Comparison of ENCODE assay signal across 15 cellular contexts in the genomic region with DNA sequence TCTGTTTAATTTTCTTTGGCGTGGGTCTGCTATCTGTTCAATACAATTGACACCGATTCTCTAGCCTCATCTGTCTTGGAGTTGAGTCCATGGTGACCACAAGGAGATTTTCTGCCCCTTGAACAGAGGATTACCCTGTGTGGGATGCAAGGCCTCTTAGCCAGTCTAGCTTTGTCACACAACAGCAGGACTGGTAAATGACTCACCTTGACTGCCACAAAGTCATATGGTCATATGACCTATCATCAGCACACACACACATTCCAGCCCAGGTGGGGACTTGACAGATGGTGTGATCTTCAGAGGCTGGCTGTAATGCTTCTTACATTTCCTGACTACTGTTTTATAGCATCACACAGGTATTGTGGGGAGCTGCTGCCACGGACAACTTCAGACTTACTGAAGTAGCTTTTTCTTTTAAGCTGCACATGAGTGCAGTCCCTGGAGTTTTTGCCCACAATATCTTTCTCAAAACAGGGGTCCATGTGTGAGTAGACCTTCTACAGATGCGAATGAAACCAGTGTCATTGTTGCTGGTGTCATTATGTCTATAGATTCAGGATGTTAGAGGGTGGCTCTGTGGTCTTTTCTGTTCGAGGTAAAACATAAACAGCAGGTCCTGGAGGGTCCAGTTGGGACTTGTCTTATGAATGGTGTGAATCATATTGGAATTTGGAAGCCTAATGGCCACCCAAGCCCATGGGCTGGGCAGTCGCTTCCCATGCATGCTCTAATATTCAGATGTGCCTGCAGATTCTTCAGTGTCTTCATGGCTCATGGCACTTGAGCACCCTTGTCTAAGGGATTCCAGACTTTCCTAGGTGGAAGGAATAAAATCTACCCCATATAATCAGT. TPM values are rescaled to one million over a fixed set of nuclear protein-coding genes. Genes with fewer than 3 reads are reported as not detected.
DNase-seq lines count a peak whose midpoint lies in the region; ATAC-seq lines count a peak whose summit lies in the region.
"Had no signal": no experiment of that assay in that cellular context is flagged by ENCODE, and none has a peak within 500 bp of the region (broad histone marks: within the 10 kb centered on the region; RNA-seq: fewer than 3 reads in every experiment).

No MANE protein-coding gene starts in this region.

- CTCF ChIA-PET in activated CD8-positive, alpha-beta memory T cell treated with anti-CD3 and anti-CD28 coated beads, Interleukin-2, amount 10 ng/mL, durations not matched to agents 7 days and 5 days (lab: Charles Lee), result no interaction called here

- H3K36me3 Mint-ChIP-seq in activated CD8-positive, alpha-beta memory T cell treated with anti-CD3 and anti-CD28 coated beads, Interleukin-2, amount 10 ng/mL, durations not matched to agents 7 days and 5 days, result no peaks in the 10 kb centered on the region
- H3K36me3 Mint-ChIP-seq in stimulated activated effector memory CD8-positive, alpha-beta T cell treated with anti-CD3 and anti-CD28 coated beads, Interleukin-12 subunit alpha, Interleukin-12 subunit beta, amount 100 ng/mL, for 72 hours, result no peaks in the 10 kb centered on the region

- H3K4me3 ChIP-seq in endocrine pancreas (ENCODE audit: control insufficient read depth, insufficient read depth, low read length), result peak overlapping the region; percentile 10

- no peaks in the 10 kb centered on the region for H3K27me3 ChIP-seq in endocrine pancreas (ENCODE audit: control insufficient read depth, insufficient read depth, low read length)

- no peak for DNase-seq in activated CD8-positive, alpha-beta memory T cell treated with anti-CD3 and anti-CD28 coated beads, Interleukin-2, amount 10 ng/mL, durations not matched to agents 7 days and 5 days
- no peak for DNase-seq in activated CD8-positive, alpha-beta memory T cell treated with anti-CD3 and anti-CD28 coated beads for 24 hours
- DNase-seq in LoVo (ENCODE audit: low spot score), result peak; percentile 57
- DNase-seq in stimulated activated effector memory CD8-positive, alpha-beta T cell treated with anti-CD3 and anti-CD28 coated beads, Interleukin-12 subunit alpha, Interleukin-12 subunit beta, amount 100 ng/mL, for 72 hours (ENCODE audit: low spot score in 2 of 2), result peak in 1 of 2 donors; percentile 38
- no peak for DNase-seq in T-helper 1 cell
- DNase-seq: DMS153; NCI-H1092 treated with DMSO at 0.1 percent for 48 hours; NCI-H226; stimulated activated CD4-positive, alpha-beta T cell treated with anti-CD3 and anti-CD28 coated beads, Interleukin-2, amount 100 ng/mL, for 48 hours; stimulated activated naive CD4-positive, alpha-beta T cell treated with Interleukin-2 at 50 U/mL for 16 hours; T-helper 9 cell had no signal

- no peak overlapping the region for H3K27ac Mint-ChIP-seq in activated CD8-positive, alpha-beta memory T cell treated with anti-CD3 and anti-CD28 coated beads, Interleukin-2, amount 10 ng/mL, durations not matched to agents 7 days and 5 days
- H3K27ac Mint-ChIP-seq in stimulated activated effector memory CD8-positive, alpha-beta T cell treated with anti-CD3 and anti-CD28 coated beads, Interleukin-12 subunit alpha, Interleukin-12 subunit beta, amount 100 ng/mL, for 72 hours, result no peak overlapping the region

- no peaks in the 10 kb centered on the region for H3K9me3 ChIP-seq in endocrine pancreas (ENCODE audit: control insufficient read depth, low read length)

- no peak overlapping the region for H3K4me3 Mint-ChIP-seq in activated CD8-positive, alpha-beta memory T cell treated with anti-CD3 and anti-CD28 coated beads, Interleukin-2, amount 10 ng/mL, durations not matched to agents 7 days and 5 days
- H3K4me3 Mint-ChIP-seq in stimulated activated effector memory CD8-positive, alpha-beta T cell treated with anti-CD3 and anti-CD28 coated beads, Interleukin-12 subunit alpha, Interleukin-12 subunit beta, amount 100 ng/mL, for 72 hours, result no peak overlapping the region

- H3K9ac ChIP-seq in endocrine pancreas (ENCODE audit: control insufficient read depth, insufficient read depth, low read length), result no peak overlapping the region

- H3K9me3 Mint-ChIP-seq in activated CD8-positive, alpha-beta memory T cell treated with anti-CD3 and anti-CD28 coated beads, Interleukin-2, amount 10 ng/mL, durations not matched to agents 7 days and 5 days (ENCODE audit: low read depth), result no peaks in the 10 kb centered on the region
- no peaks in the 10 kb centered on the region for H3K9me3 Mint-ChIP-seq in stimulated activated effector memory CD8-positive, alpha-beta T cell treated with anti-CD3 and anti-CD28 coated beads, Interleukin-12 subunit alpha, Interleukin-12 subunit beta, amount 100 ng/mL, for 72 hours

- H3K36me3 ChIP-seq in endocrine pancreas (ENCODE audit: control insufficient read depth, insufficient read depth, low read length), result no peaks in the 10 kb centered on the region

- H3K4me1 ChIP-seq in endocrine pancreas (ENCODE audit: control insufficient read depth, insufficient read depth, low read length), result no peaks in the 10 kb centered on the region

- H3K27me3 Mint-ChIP-seq in activated CD8-positive, alpha-beta memory T cell treated with anti-CD3 and anti-CD28 coated beads, Interleukin-2, amount 10 ng/mL, durations not matched to agents 7 days and 5 days, result peaks cover 70% of the 10 kb centered on the region

- peaks cover 3% of the 10 kb centered on the region for H3K4me1 Mint-ChIP-seq in activated CD8-positive, alpha-beta memory T cell treated with anti-CD3 and anti-CD28 coated beads, Interleukin-2, amount 10 ng/mL, durations not matched to agents 7 days and 5 days
- no peaks in the 10 kb centered on the region for H3K4me1 Mint-ChIP-seq in stimulated activated effector memory CD8-positive, alpha-beta T cell treated with anti-CD3 and anti-CD28 coated beads, Interleukin-12 subunit alpha, Interleukin-12 subunit beta, amount 100 ng/mL, for 72 hours

- ATAC-seq in activated CD8-positive, alpha-beta memory T cell treated with anti-CD3 and anti-CD28 coated beads, Interleukin-2, amount 10 ng/mL, durations not matched to agents 7 days and 5 days, result peak; percentile 23
- peak; percentile 98 for ATAC-seq in stimulated activated effector memory CD8-positive, alpha-beta T cell treated with anti-CD3 and anti-CD28 coated beads, Interleukin-12 subunit alpha, Interleukin-12 subunit beta, amount 100 ng/mL, for 72 hours
- ATAC-seq in HG02840 (IDR thresholded peaks at IDR 0.05; ENCODE audit: low FRiP score, unreplicated experiment), result no peak
- ATAC-seq in GM19395 (IDR thresholded peaks at IDR 0.05; ENCODE audit: unreplicated experiment), result no peak
- ATAC-seq: Right ventricle myocardium inferior had no signal

RNA-seq across cellular contexts. Expression of a gene that starts 18.6 kb away (rescaled TPM):
- under 1 TPM; 0.20 to 0.96 TPM for total RNA-seq in activated CD8-positive, alpha-beta memory T cell treated with anti-CD3 and anti-CD28 coated beads, Interleukin-2, amount 10 ng/mL, durations not matched to agents 7 days and 5 days
- total RNA-seq: Right ventricle myocardium inferior had no signal

RNA-seq across cellular contexts. Expression of a gene that starts 35.9 kb away (rescaled TPM):
- total RNA-seq in activated CD8-positive, alpha-beta memory T cell treated with anti-CD3 and anti-CD28 coated beads, Interleukin-2, amount 10 ng/mL, durations not matched to agents 7 days and 5 days, result 100 to 1,000 TPM; 126 to 153 TPM

Comparison
In these comparisons a context has a peak if more than half of its experiments do, and no peak if none do; other contexts are left out.
1. ATAC-seq: peak in activated CD8-positive, alpha-beta memory T cell treated with anti-CD3 and anti-CD28 coated beads, Interleukin-2, amount 10 ng/mL, durations not matched to agents 7 days and 5 days (single experiment) and stimulated activated effector memory CD8-positive, alpha-beta T cell treated with anti-CD3 and anti-CD28 coated beads, Interleukin-12 subunit alpha, Interleukin-12 subunit beta, amount 100 ng/mL, for 72 hours (single experiment); none in HG02840 (single experiment) and GM19395 (single experiment).